ENCODE assay signal across 18 cellular contexts in the genomic region with DNA sequence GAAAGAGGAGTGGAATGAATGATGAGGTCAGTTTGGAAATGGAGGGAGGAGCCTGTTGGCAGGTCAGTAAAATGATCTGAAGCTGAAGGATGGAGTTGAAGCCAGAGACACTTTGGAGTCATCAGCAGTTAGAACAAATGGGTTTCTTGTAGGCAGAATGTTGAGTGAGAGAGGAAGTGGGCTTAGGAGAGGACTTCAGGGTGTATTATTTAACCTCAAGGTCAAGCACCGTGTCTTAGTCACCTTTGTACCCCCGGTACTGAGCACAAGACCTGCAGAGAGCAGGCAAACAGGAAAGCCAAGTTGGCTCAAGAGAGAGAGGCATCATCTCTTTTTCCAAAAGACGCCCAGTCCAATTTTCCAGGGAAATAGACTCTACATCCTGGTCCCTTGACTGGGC. TPM values are rescaled to one million over a fixed set of nuclear protein-coding genes. Genes with fewer than 3 reads are reported as not detected.
DNase-seq lines count a peak whose midpoint lies in the region; ATAC-seq lines count a peak whose summit lies in the region.
"Had no signal": no experiment of that assay in that cellular context is flagged by ENCODE, and none has a peak within 500 bp of the region (broad histone marks: within the 10 kb centered on the region; RNA-seq: fewer than 3 reads in every experiment).

No MANE protein-coding gene starts in this region.

- no peak for ATAC-seq in activated naive CD4-positive, alpha-beta T cell treated with anti-CD3 and anti-CD28 coated beads, Interleukin-2, amount 50 U/mL, for 72 hours
- ATAC-seq in T-cell (replicated peaks in 1 of 4) (no peak), GM18517 (IDR thresholded peaks at IDR 0.05; ENCODE audit: unreplicated experiment) (no peak)
- ATAC-seq in central memory CD8-positive, alpha-beta T cell (replicated peaks; ENCODE audit: extremely low read depth, poor library complexity, severe bottlenecking), result no peak
- ATAC-seq in stimulated activated naive B cell treated with anti-CD40 and anti-IgM and Interleukin-4, amounts not matched to agents 10 μg/mL and 1 μg/mL and 100 μg/mL, for 72 hours (replicated peaks), result peak in 1 of 2 donors; percentile 23
- ATAC-seq: right cardiac atrium had no signal

- CTCF ChIA-PET in T-cell (lab: Charles Lee), result no interaction called here

- H3K9me3 Mint-ChIP-seq in activated naive CD4-positive, alpha-beta T cell treated with anti-CD3 and anti-CD28 coated beads, Interleukin-2, amount 50 U/mL, for 72 hours, result no peaks in the 10 kb centered on the region
- H3K9me3 Mint-ChIP-seq in T-cell, result no peaks in the 10 kb centered on the region
- no peaks in the 10 kb centered on the region for H3K9me3 Mint-ChIP-seq in central memory CD8-positive, alpha-beta T cell
- H3K9me3 Mint-ChIP-seq in stimulated activated naive B cell treated with anti-CD40 and anti-IgM and Interleukin-4, amounts not matched to agents 10 μg/mL and 1 μg/mL and 100 μg/mL, for 72 hours, result no peaks in the 10 kb centered on the region

- POLR2A ChIA-PET in T-cell (lab: Charles Lee), result no interaction called here

- no peak for DNase-seq in activated naive CD4-positive, alpha-beta T cell treated with anti-CD3 and anti-CD28 coated beads, Interleukin-2, amount 50 U/mL, for 72 hours (ENCODE audit: low spot score in 2 of 2)
- DNase-seq in activated naive CD4-positive, alpha-beta T cell (lab: John Stamatoyannopoulos, UW), result no peak
- DNase-seq in T-cell (no peak), SHP77 treated with DMSO at 0.1 percent for 48 hours (lab: John Stamatoyannopoulos, UW) (no peak)
- no peak for DNase-seq in central memory CD8-positive, alpha-beta T cell (ENCODE audit: low spot score in 2 of 2)
- DNase-seq in stimulated activated naive B cell treated with anti-CD40 and anti-IgM and Interleukin-4, amounts not matched to agents 10 μg/mL and 1 μg/mL and 100 μg/mL, for 72 hours, result no peak
- no peak for DNase-seq in stimulated activated CD4-positive, alpha-beta T cell treated with anti-CD3 and anti-CD28 coated beads, Interleukin-4, amount 100 ng/mL, for 4 hours
- DNase-seq: activated T-cell treated with anti-CD3 and anti-CD28 coated beads, Interleukin-2, amount 50 U/mL, for 1 hour; Caco-2; left lung; MG63; mucosa of descending colon; NCI-H2029; occipital lobe; right cardiac atrium; SHP77 had no signal

- H3K27ac Mint-ChIP-seq in activated naive CD4-positive, alpha-beta T cell treated with anti-CD3 and anti-CD28 coated beads, Interleukin-2, amount 50 U/mL, for 72 hours, result peak overlapping the region; percentile 6 to 73
- peak overlapping the region; percentile 80 to 82 for H3K27ac Mint-ChIP-seq in T-cell
- peak overlapping the region; percentile 63 for H3K27ac Mint-ChIP-seq in central memory CD8-positive, alpha-beta T cell (ENCODE audit: low read depth)
- H3K27ac Mint-ChIP-seq in stimulated activated naive B cell treated with anti-CD40 and anti-IgM and Interleukin-4, amounts not matched to agents 10 μg/mL and 1 μg/mL and 100 μg/mL, for 72 hours, result peak overlapping the region; percentile 9

- no peaks in the 10 kb centered on the region for H3K27me3 Mint-ChIP-seq in T-cell
- H3K27me3 Mint-ChIP-seq in central memory CD8-positive, alpha-beta T cell, result no peaks in the 10 kb centered on the region
- H3K27me3 Mint-ChIP-seq in stimulated activated naive B cell treated with anti-CD40 and anti-IgM and Interleukin-4, amounts not matched to agents 10 μg/mL and 1 μg/mL and 100 μg/mL, for 72 hours, result no peaks in the 10 kb centered on the region

- peaks cover 19 to 31% of the 10 kb centered on the region in 2 donors for H3K36me3 Mint-ChIP-seq in activated naive CD4-positive, alpha-beta T cell treated with anti-CD3 and anti-CD28 coated beads, Interleukin-2, amount 50 U/mL, for 72 hours
- H3K36me3 Mint-ChIP-seq in T-cell, result peaks cover 61% of the 10 kb centered on the region
- peaks cover 56% of the 10 kb centered on the region for H3K36me3 Mint-ChIP-seq in central memory CD8-positive, alpha-beta T cell (ENCODE audit: insufficient read depth)
- peaks cover 62 to 67% of the 10 kb centered on the region in 2 donors for H3K36me3 Mint-ChIP-seq in stimulated activated naive B cell treated with anti-CD40 and anti-IgM and Interleukin-4, amounts not matched to agents 10 μg/mL and 1 μg/mL and 100 μg/mL, for 72 hours

- H3K4me3 Mint-ChIP-seq in T-cell, result peak overlapping the region in 1 of 3 donors; percentile 33
- no peak overlapping the region for H3K4me3 Mint-ChIP-seq in central memory CD8-positive, alpha-beta T cell
- H3K4me3 Mint-ChIP-seq in stimulated activated naive B cell treated with anti-CD40 and anti-IgM and Interleukin-4, amounts not matched to agents 10 μg/mL and 1 μg/mL and 100 μg/mL, for 72 hours, result peak overlapping the region; percentile 1 to 12

- H3K4me1 Mint-ChIP-seq in T-cell, result peaks cover 26 to 48% (median 43%) of the 10 kb centered on the region in 3 donors
- peaks cover 48% of the 10 kb centered on the region for H3K4me1 Mint-ChIP-seq in central memory CD8-positive, alpha-beta T cell
- H3K4me1 Mint-ChIP-seq in stimulated activated naive B cell treated with anti-CD40 and anti-IgM and Interleukin-4, amounts not matched to agents 10 μg/mL and 1 μg/mL and 100 μg/mL, for 72 hours, result peaks cover 51 to 56% of the 10 kb centered on the region in 2 donors

RNA-seq across cellular contexts. Expression of a gene that starts 23.3 kb away (rescaled TPM):
- total RNA-seq in activated naive CD4-positive, alpha-beta T cell treated with anti-CD3 and anti-CD28 coated beads, Interleukin-2, amount 50 U/mL, for 72 hours, result not detected
- total RNA-seq in T-cell, result not detected
- total RNA-seq: Caco-2, left lung, mucosa of descending colon, NCI-H460, occipital lobe, right cardiac atrium had no signal

RNA-seq across cellular contexts. Expression of a gene that starts 35.7 kb away (rescaled TPM):
- 100 to 1,000 TPM; 132 to 150 TPM for total RNA-seq in activated naive CD4-positive, alpha-beta T cell treated with anti-CD3 and anti-CD28 coated beads, Interleukin-2, amount 50 U/mL, for 72 hours
- 100 to 1,000 TPM; 135 to 180 (median 166) TPM for total RNA-seq in T-cell

RNA-seq across cellular contexts. Expression of a gene that starts 50.8 kb away (rescaled TPM):
- 10 to 100 TPM; 62.5 to 74.7 TPM for total RNA-seq in activated naive CD4-positive, alpha-beta T cell treated with anti-CD3 and anti-CD28 coated beads, Interleukin-2, amount 50 U/mL, for 72 hours
- 10 to 100 TPM; 45.7 to 70.7 (median 67.4) TPM for total RNA-seq in T-cell

Comparison
In these comparisons a context has a peak if more than half of its experiments do, and no peak if none do; other contexts are left out.
1. H3K27ac Mint-ChIP-seq: peak in every context shown above with its lines; median percentile 81 in T-cell; 63 in central memory CD8-positive, alpha-beta T cell; 40 in activated naive CD4-positive, alpha-beta T cell treated with anti-CD3 and anti-CD28 coated beads, Interleukin-2, amount 50 U/mL, for 72 hours; 9 in stimulated activated naive B cell treated with anti-CD40 and anti-IgM and Interleukin-4, amounts not matched to agents 10 μg/mL and 1 μg/mL and 100 μg/mL, for 72 hours.